24 cellular contexts compared by ENCODE assay signal in the genomic region with DNA sequence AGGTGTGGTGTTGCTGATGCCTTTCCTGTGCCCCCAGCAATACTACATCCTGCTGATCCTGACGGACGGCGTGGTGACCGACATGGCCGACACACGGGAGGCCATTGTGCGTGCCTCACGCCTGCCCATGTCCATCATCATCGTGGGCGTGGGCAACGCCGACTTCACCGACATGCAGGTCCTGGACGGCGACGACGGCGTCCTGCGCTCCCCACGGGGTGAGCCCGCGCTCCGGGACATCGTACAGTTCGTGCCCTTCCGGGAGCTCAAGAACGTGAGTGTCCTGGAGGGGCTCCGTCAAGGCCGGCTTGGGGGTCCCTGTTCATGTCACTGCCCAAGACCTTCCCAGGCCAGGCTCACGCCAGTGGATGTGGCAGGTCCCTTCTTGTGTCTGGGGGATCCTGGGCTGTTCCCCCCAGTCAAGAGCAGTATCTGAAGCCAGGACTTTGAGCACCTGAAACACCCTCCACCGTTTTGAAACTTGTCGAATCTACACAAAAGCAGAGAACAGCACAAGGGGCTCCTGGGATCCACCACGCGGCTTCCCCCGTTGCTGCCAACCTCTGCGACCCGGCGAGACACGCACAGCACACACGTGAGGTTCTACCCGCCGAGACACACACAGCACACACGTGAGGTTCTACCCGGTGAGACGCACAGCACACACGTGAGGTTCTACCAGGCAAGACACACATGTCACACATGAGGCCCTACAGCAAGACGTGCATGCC. TPM values are rescaled to one million over a fixed set of nuclear protein-coding genes. Genes with fewer than 3 reads are reported as not detected.
"Had no signal": no experiment of that assay in that cellular context is flagged by ENCODE, and none has a peak within 500 bp of the region (broad histone marks: within the 10 kb centered on the region; RNA-seq: fewer than 3 reads in every experiment).

No MANE protein-coding gene starts in this region.

- ATAC-seq: activated T-cell treated with anti-CD3 and anti-CD28 coated beads, Interleukin-2, amount 50 U/mL, for 4 hours; activated T-helper 17 cell treated with anti-CD3 and anti-CD28 coated beads, Interleukin-2, amount 50 U/mL, for 72 hours; foreskin keratinocyte; left lobe of liver; naive thymus-derived CD8-positive, alpha-beta T cell had no signal

- H3K4me3 ChIP-seq: esophagus muscularis mucosa, heart right ventricle, lower lobe of right lung, right atrium auricular region, spleen, tibial nerve, uterus had no signal

- DNase-seq: activated CD4-positive, alpha-beta memory T cell treated with anti-CD3 and anti-CD28 coated beads for 36 hours; activated CD4-positive, alpha-beta T cell treated with anti-CD3 and anti-CD28 coated beads for 4 hours; activated gamma-delta T cell treated with Interleukin-2 at 50 U/mL for 16 hours; activated naive CD4-positive, alpha-beta T cell treated with anti-CD3 and anti-CD28 coated beads, Interleukin-2, amount 50 U/mL, for 16 hours; activated T-cell treated with anti-CD3 and anti-CD28 coated beads, Interleukin-2, amount 50 U/mL, for 4 hours; amniotic stem cell; central memory CD4-positive, alpha-beta T cell; endodermal cell; foreskin keratinocyte; heart right ventricle; kidney glomerular epithelial cell; lower lobe of right lung; mesenchymal stem cell; naive thymus-derived CD8-positive, alpha-beta T cell; spleen; stimulated activated naive CD4-positive, alpha-beta T cell treated with Interleukin-2 at 50 U/mL for 16 hours; uterus had no signal

- H3K36me3 Mint-ChIP-seq: activated CD4-positive, alpha-beta memory T cell treated with anti-CD3 and anti-CD28 coated beads for 36 hours; naive thymus-derived CD8-positive, alpha-beta T cell had no signal

- H3K36me3 ChIP-seq: esophagus muscularis mucosa, heart right ventricle, lower lobe of right lung, right atrium auricular region, spleen, tibial nerve, uterus had no signal

- H3K9me3 ChIP-seq: esophagus muscularis mucosa, heart right ventricle, lower lobe of right lung, right atrium auricular region, spleen, tibial nerve, uterus had no signal

- H3K27ac ChIP-seq: esophagus muscularis mucosa, foreskin keratinocyte, heart right ventricle, lower lobe of right lung, right atrium auricular region, spleen, tibial nerve, uterus had no signal

- H3K4me1 ChIP-seq: esophagus muscularis mucosa, foreskin keratinocyte, heart right ventricle, lower lobe of right lung, right atrium auricular region, tibial nerve, uterus had no signal

- H3K27ac Mint-ChIP-seq: activated CD4-positive, alpha-beta memory T cell treated with anti-CD3 and anti-CD28 coated beads for 36 hours; activated T-helper 17 cell treated with anti-CD3 and anti-CD28 coated beads, Interleukin-2, amount 50 U/mL, for 72 hours; endodermal cell; T-helper 2 cell treated with Interferon-gamma antibody and Interleukin-4, amounts not matched to agents 5 μg/mL and 100 μg/mL, for 36 hours had no signal

- H3K27me3 Mint-ChIP-seq: activated CD4-positive, alpha-beta memory T cell treated with anti-CD3 and anti-CD28 coated beads for 36 hours; activated T-helper 17 cell treated with anti-CD3 and anti-CD28 coated beads, Interleukin-2, amount 50 U/mL, for 72 hours; naive thymus-derived CD8-positive, alpha-beta T cell had no signal

- H3K9me3 Mint-ChIP-seq: activated CD4-positive, alpha-beta memory T cell treated with anti-CD3 and anti-CD28 coated beads for 36 hours; activated T-cell treated with anti-CD3 and anti-CD28 coated beads, Interleukin-2, amount 50 U/mL, for 4 hours; activated T-helper 17 cell treated with anti-CD3 and anti-CD28 coated beads, Interleukin-2, amount 50 U/mL, for 72 hours; endodermal cell; naive thymus-derived CD8-positive, alpha-beta T cell; neural crest cell; T-helper 2 cell treated with Interferon-gamma antibody and Interleukin-4, amounts not matched to agents 5 μg/mL and 100 μg/mL, for 36 hours had no signal

- H3K27me3 ChIP-seq: esophagus muscularis mucosa, foreskin keratinocyte, heart right ventricle, right atrium auricular region, spleen, tibial nerve, uterus had no signal

- H3K4me1 Mint-ChIP-seq: endodermal cell, neural crest cell had no signal

- H3K4me3 Mint-ChIP-seq: activated CD4-positive, alpha-beta memory T cell treated with anti-CD3 and anti-CD28 coated beads for 36 hours; activated T-cell treated with anti-CD3 and anti-CD28 coated beads, Interleukin-2, amount 50 U/mL, for 4 hours; activated T-helper 17 cell treated with anti-CD3 and anti-CD28 coated beads, Interleukin-2, amount 50 U/mL, for 72 hours; endodermal cell; naive thymus-derived CD8-positive, alpha-beta T cell; neural crest cell; T-helper 2 cell treated with Interferon-gamma antibody and Interleukin-4, amounts not matched to agents 5 μg/mL and 100 μg/mL, for 36 hours had no signal

RNA-seq across cellular contexts. Expression of gene DPEP1, which starts 17.9 kb away (rescaled TPM):
- total RNA-seq: activated CD4-positive, alpha-beta memory T cell treated with anti-CD3 and anti-CD28 coated beads for 36 hours; activated T-cell treated with anti-CD3 and anti-CD28 coated beads, Interleukin-2, amount 50 U/mL, for 4 hours; activated T-helper 17 cell treated with anti-CD3 and anti-CD28 coated beads, Interleukin-2, amount 50 U/mL, for 72 hours; foreskin keratinocyte; heart right ventricle; naive thymus-derived CD8-positive, alpha-beta T cell had no signal
- polyA plus RNA-seq: foreskin keratinocyte; naive thymus-derived CD8-positive, alpha-beta T cell had no signal

RNA-seq across cellular contexts. Expression of gene CPNE7, which starts 19.9 kb away (rescaled TPM):
- total RNA-seq: right atrium auricular region had no signal
